Comparison of ENCODE assay signal across 8 cellular contexts in genomic region chr4:80058740-80059139, GRCh38. TPM values are rescaled to one million over a fixed set of nuclear protein-coding genes. Genes with fewer than 3 reads are reported as not detected.
DNase-seq lines count a peak whose midpoint lies in the region; ATAC-seq and TF ChIP-seq lines count a peak whose summit lies in the region.

No MANE protein-coding gene starts in this region.

- H3F3A ChIP-seq in SU-DHL-6 (ENCODE audit: insufficient read depth), result no peaks in the 10 kb centered on the region

- no peak for TF ChIP-seq CTCF in CD14-positive monocyte (IDR thresholded peaks at IDR 0.05)
- TF ChIP-seq CTCF in SU-DHL-6 (IDR thresholded peaks at IDR 0.05; ENCODE audit: insufficient read depth, low read length, poor library complexity, severe bottlenecking), result no peak
- TF ChIP-seq CTCF in glutamatergic neuron (IDR thresholded peaks at IDR 0.05; ENCODE audit: partially characterized antibody, unreplicated experiment), result no peak

- no peaks in the 10 kb centered on the region for H3K79me2 ChIP-seq in SU-DHL-6 (ENCODE audit: insufficient read depth, low read length)

- no peaks in the 10 kb centered on the region for H3K9me3 ChIP-seq in SU-DHL-6 (ENCODE audit: insufficient read depth, low read length)

- ATAC-seq in GM19035 (IDR thresholded peaks at IDR 0.05; ENCODE audit: unreplicated experiment), result peak; percentile 99
- ATAC-seq in HG03135 (IDR thresholded peaks at IDR 0.05; ENCODE audit: unreplicated experiment), result peak; percentile 99
- peak; percentile 35 for ATAC-seq in left colon

- H3K27ac Mint-ChIP-seq in CD14-positive monocyte (peak overlapping the region; percentile 97 to 99 (median 98)), glutamatergic neuron (ENCODE audit: unreplicated experiment) (no peak overlapping the region)

- H3K4me1 Mint-ChIP-seq in CD14-positive monocyte (peaks cover 24% of the 10 kb centered on the region), glutamatergic neuron (ENCODE audit: low read depth, unreplicated experiment) (peaks cover 11% of the 10 kb centered on the region)

- DNase-seq in CD14-positive monocyte (ENCODE audit: low spot score) (peak; percentile 71), left colon (no peak), NCI-H146 treated with DMSO at 0.1 percent for 48 hours (lab: John Stamatoyannopoulos, UW; ENCODE audit: unreplicated experiment) (no peak), inferior parietal cortex (ENCODE audit: extremely low spot score) (no peak), glutamatergic neuron (no peak)

- no peaks in the 10 kb centered on the region for H3K9me2 ChIP-seq in SU-DHL-6 (replicated peaks; ENCODE audit: insufficient read depth, low read length)

- peak overlapping the region; percentile 59 for H3K4me2 ChIP-seq in SU-DHL-6 (ENCODE audit: low read depth, low read length, poor library complexity, severe bottlenecking)

- H3K9me3 Mint-ChIP-seq in CD14-positive monocyte, result no peaks in the 10 kb centered on the region
- no peaks in the 10 kb centered on the region for H3K9me3 Mint-ChIP-seq in glutamatergic neuron (ENCODE audit: unreplicated experiment)

- no peak overlapping the region for H3K9ac ChIP-seq in SU-DHL-6 (ENCODE audit: low read length)

- no peaks in the 10 kb centered on the region for H3K27me3 ChIP-seq in SU-DHL-6 (ENCODE audit: low read length)

- intact Hi-C loops in CD14-positive monocyte (cut with micrococcal nuclease), result loop anchor here in 1 of 2 donors (2.0 kb wide), 1 partner anchor 14 kb away; the partner anchor contains the start of gene ANTXR2
- intact Hi-C loops in left colon (cut with DNase I, micrococcal nuclease), result no loop called here

- H3K4me3 ChIP-seq in SU-DHL-6 (ENCODE audit: insufficient read depth, low read length, poor library complexity, severe bottlenecking), result peak overlapping the region; percentile 26

- H3K27ac ChIP-seq in SU-DHL-6 (ENCODE audit: low read depth, low read length), result no peak overlapping the region

- no peaks in the 10 kb centered on the region for H4K20me1 ChIP-seq in SU-DHL-6 (ENCODE audit: low read depth, low read length)

- H2AFZ ChIP-seq in SU-DHL-6 (ENCODE audit: low read depth, low read length, severe bottlenecking), result no peak overlapping the region

- peak overlapping the region; percentile 76 to 85 for H3K4me3 Mint-ChIP-seq in CD14-positive monocyte
- no peak overlapping the region for H3K4me3 Mint-ChIP-seq in glutamatergic neuron (ENCODE audit: unreplicated experiment)

- peaks cover 56 to 73% of the 10 kb centered on the region in 2 donors for H3K36me3 Mint-ChIP-seq in CD14-positive monocyte
- no peaks in the 10 kb centered on the region for H3K36me3 Mint-ChIP-seq in glutamatergic neuron (ENCODE audit: unreplicated experiment)

- H3K27me3 Mint-ChIP-seq in CD14-positive monocyte (ENCODE audit: low read depth in 3 of 3), result no peaks in the 10 kb centered on the region
- H3K27me3 Mint-ChIP-seq in glutamatergic neuron (ENCODE audit: unreplicated experiment), result no peaks in the 10 kb centered on the region

- no peaks in the 10 kb centered on the region for H3K36me3 ChIP-seq in SU-DHL-6 (ENCODE audit: low read length)

RNA-seq across cellular contexts. Expression of gene ANTXR2, which starts 14.3 kb away (rescaled TPM):
- polyA plus RNA-seq in CD14-positive monocyte, result 10 to 100 TPM; 59.2 to 69.6 TPM
- total RNA-seq in left colon (100 to 1,000 TPM in 1 of 2 donors, 10 to 100 TPM in 1; 70.0 to 135 TPM), glutamatergic neuron (ENCODE audit: unreplicated experiment) (47.8 TPM)

Comparison
In these comparisons a context has a peak if more than half of its experiments do, and no peak if none do; other contexts are left out.
1. ATAC-seq: peak in every context shown above with its lines; median percentile 99 in GM19035; 99 in HG03135; 35 in left colon.